In the genomic region with DNA sequence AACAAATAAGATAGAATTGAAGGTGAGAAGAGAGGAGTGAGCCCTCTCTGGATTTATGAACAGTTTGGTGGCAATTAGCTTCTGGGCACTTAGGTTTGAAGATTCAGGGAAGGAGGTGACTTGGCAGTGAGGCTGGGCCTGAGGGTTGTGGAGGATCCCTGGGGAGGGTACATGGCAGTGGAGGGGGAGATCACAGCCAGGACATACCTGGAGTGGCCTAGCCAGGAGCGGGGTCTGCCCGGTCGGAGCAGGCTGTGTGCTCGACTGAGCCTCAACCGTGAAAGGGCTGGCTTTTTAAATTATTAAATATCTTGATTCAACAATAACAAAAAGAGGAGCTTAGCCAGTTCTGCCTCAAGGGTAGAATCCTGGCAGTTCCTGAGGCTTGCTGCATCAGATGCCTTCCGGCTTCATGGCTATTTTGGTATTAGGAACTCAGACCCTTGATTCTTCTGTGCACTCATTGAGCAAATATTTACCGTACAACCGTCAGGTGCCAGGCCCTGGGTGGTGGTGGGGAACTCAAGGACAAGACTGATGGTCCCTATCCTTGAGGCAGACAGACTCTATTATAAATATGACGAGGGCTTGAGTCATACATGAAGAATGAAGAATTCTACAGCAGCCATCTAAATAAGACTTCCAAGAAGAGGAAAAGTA, we compare ENCODE assay signal across 9 cellular contexts.
DNase-seq lines count a peak whose midpoint lies in the region; ATAC-seq and TF ChIP-seq lines count a peak whose summit lies in the region.
"Had no signal": no experiment of that assay in that cellular context is flagged by ENCODE, and none has a peak within 500 bp of the region (broad histone marks: within the 10 kb centered on the region; RNA-seq: fewer than 3 reads in every experiment).

No MANE protein-coding gene starts in this region.

- no peaks in the 10 kb centered on the region for H3K9me3 Mint-ChIP-seq in nephron progenitor cell
- H3K9me3 Mint-ChIP-seq: activated B cell treated with CpG ODN at 0.5 μM for 24 hours had no signal

- no peak for TF ChIP-seq CTCF in nephron progenitor cell (IDR thresholded peaks at IDR 0.05)

- H3K4me1 Mint-ChIP-seq in nephron progenitor cell, result peaks cover 6% of the 10 kb centered on the region
- H3K4me1 Mint-ChIP-seq: activated B cell treated with CpG ODN at 0.5 μM for 24 hours had no signal

- H3K36me3 Mint-ChIP-seq in nephron progenitor cell (ENCODE audit: low read depth), result no peaks in the 10 kb centered on the region

- no peak overlapping the region for H3K4me3 Mint-ChIP-seq in nephron progenitor cell
- H3K4me3 Mint-ChIP-seq: activated B cell treated with CpG ODN at 0.5 μM for 24 hours had no signal

- peaks cover 28% of the 10 kb centered on the region for H3K27me3 Mint-ChIP-seq in nephron progenitor cell (ENCODE audit: low read depth, poor library complexity)
- H3K27me3 Mint-ChIP-seq: activated B cell treated with CpG ODN at 0.5 μM for 24 hours had no signal

- peak; percentile 77 for DNase-seq in COLO668 (lab: John Stamatoyannopoulos, UW; ENCODE audit: unreplicated experiment)
- peak; percentile 27 for DNase-seq in NCI-H2196 (lab: John Stamatoyannopoulos, UW; ENCODE audit: unreplicated experiment)
- peak; percentile 68 for DNase-seq in dedifferentiated amniotic fluid mesenchymal stem cell (ENCODE audit: extremely low spot score)
- DNase-seq in nephron progenitor cell, result no peak
- no peak for DNase-seq in GDM1 (lab: John Stamatoyannopoulos, UW)
- no peak for DNase-seq in hippocampal formation (lab: John Stamatoyannopoulos, UW)
- DNase-seq: activated B cell treated with CpG ODN at 0.5 μM for 24 hours had no signal

- ATAC-seq in HG03442 (IDR thresholded peaks at IDR 0.05; ENCODE audit: unreplicated experiment), result no peak
- no peak for ATAC-seq in HG02623 (IDR thresholded peaks at IDR 0.05; ENCODE audit: unreplicated experiment)

- peak overlapping the region; percentile 32 for H3K27ac Mint-ChIP-seq in nephron progenitor cell
- H3K27ac Mint-ChIP-seq: activated B cell treated with CpG ODN at 0.5 μM for 24 hours had no signal

Comparison
In these comparisons a context has a peak if more than half of its experiments do, and no peak if none do; other contexts are left out.
1. DNase-seq: peak in COLO668 (single experiment), NCI-H2196 (single experiment) and dedifferentiated amniotic fluid mesenchymal stem cell (single experiment); none in nephron progenitor cell (single experiment), GDM1 (single experiment) and hippocampal formation (0 of 2).